8 cellular contexts compared by ENCODE assay signal in the genomic region with DNA sequence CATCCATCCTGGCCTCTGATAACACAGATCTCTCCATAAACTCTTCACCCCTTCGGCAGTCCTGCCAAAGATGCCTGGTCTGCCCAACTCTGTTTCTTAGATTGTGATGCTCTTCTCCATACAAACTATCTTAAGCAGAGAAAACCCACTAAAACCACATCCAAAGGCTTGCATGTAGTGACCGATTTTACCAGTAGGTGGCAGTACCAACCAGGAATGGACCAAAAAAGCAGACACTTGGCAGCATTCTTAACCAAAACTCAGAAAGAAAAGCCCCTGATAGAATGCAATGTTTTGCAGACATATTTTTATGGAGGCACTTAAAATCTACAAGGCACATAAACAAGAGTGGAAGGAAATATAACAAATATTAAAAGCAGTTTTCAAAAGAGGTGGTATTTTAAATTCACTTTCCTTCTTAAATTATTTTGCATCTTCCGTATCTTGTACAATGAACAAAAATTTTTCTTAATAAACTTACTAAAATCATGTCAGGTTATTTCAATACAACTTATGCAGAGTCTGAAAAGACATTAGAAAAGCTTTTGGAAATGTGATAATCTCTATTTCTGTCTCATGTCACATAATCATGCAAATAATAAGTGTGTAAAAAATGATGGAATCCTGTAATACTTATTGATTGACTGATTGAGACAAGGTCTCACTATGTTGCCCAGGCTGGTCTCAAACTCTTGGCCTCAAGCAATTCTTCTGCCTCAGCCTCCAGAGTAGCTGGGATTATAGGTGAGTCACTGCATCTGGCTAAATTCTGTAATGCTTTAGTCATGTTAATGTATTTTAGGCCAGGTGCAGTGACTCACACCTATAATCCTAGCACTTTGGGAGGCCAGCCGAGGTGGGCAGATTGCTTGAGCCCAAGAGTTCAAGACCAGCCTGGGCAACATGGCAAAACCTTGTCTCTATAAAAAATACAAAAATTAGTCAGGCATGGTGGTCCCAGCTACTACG. TPM values are rescaled to one million over a fixed set of nuclear protein-coding genes. Genes with fewer than 3 reads are reported as not detected.
DNase-seq lines count a peak whose midpoint lies in the region; ATAC-seq, FAIRE-seq and TF ChIP-seq lines count a peak whose summit lies in the region.

No MANE protein-coding gene starts in this region.

- H3K79me2 ChIP-seq in mesendoderm (ENCODE audit: control insufficient read depth, insufficient read depth, low read length): no peaks in the 10 kb centered on the region

- CTCF ChIA-PET in activated CD4-positive, alpha-beta memory T cell treated with anti-CD3 and anti-CD28 coated beads, Interleukin-2, amount 10 ng/mL, durations not matched to agents 7 days and 5 days (lab: Charles Lee): interaction anchor here (0.6 to 3.1 kb wide), 15 partner anchors 12 to 182 kb away, joined by 3 to 18 read pairs (median 4); a partner anchor contains a TSS

- DNase-seq in GM12891 (ENCODE audit: insufficient read length, low spot score) (peak; percentile 28), NCI-H524 treated with DMSO at 0.1 percent for 48 hours (lab: John Stamatoyannopoulos, UW) (peak; percentile 23), mesendoderm (peak; percentile 62)
- peak; percentile 75 for DNase-seq in activated CD4-positive, alpha-beta memory T cell treated with anti-CD3 and anti-CD28 coated beads, Interleukin-2, amount 10 ng/mL, durations not matched to agents 7 days and 5 days
- peak; percentile 67 for DNase-seq in effector CD4-positive, alpha-beta T cell
- DNase-seq in stimulated activated CD8-positive, alpha-beta memory T cell treated with anti-CD3 and anti-CD28 coated beads, Interleukin-4, amount 100 ng/mL, for 4 hours (ENCODE audit: low read depth in 2 of 2, low spot score in 1 of 2): peak; percentile 21 to 71

- no peak overlapping the region for H3K4me3 Mint-ChIP-seq in activated CD4-positive, alpha-beta memory T cell treated with anti-CD3 and anti-CD28 coated beads, Interleukin-2, amount 10 ng/mL, durations not matched to agents 7 days and 5 days

- H3K9me3 Mint-ChIP-seq in activated CD4-positive, alpha-beta memory T cell treated with anti-CD3 and anti-CD28 coated beads, Interleukin-2, amount 10 ng/mL, durations not matched to agents 7 days and 5 days: no peaks in the 10 kb centered on the region

- H3K4me1 ChIP-seq in mesendoderm (ENCODE audit: control insufficient read depth, low read depth, low read length): no peaks in the 10 kb centered on the region

- no peak overlapping the region for H3K4me3 ChIP-seq in mesendoderm (ENCODE audit: low read length)

- no peak overlapping the region for H2AK5ac ChIP-seq in mesendoderm (ENCODE audit: low read length)

- no peak overlapping the region for H2BK5ac ChIP-seq in mesendoderm (ENCODE audit: low read length)

- H3K56ac ChIP-seq in mesendoderm (ENCODE audit: low read length): no peak overlapping the region

- no peaks in the 10 kb centered on the region for H3K36me3 Mint-ChIP-seq in activated CD4-positive, alpha-beta memory T cell treated with anti-CD3 and anti-CD28 coated beads, Interleukin-2, amount 10 ng/mL, durations not matched to agents 7 days and 5 days (ENCODE audit: low read depth)

- no peak overlapping the region for H2BK15ac ChIP-seq in mesendoderm (replicated peaks; ENCODE audit: low read depth)

- H3K79me1 ChIP-seq in mesendoderm (ENCODE audit: low read length): no peaks in the 10 kb centered on the region

- H3K4me2 ChIP-seq in mesendoderm (ENCODE audit: low read length): no peak overlapping the region

- TF ChIP-seq POLR2A in GM12891 (IDR thresholded peaks at IDR 0.05; ENCODE audit: low read depth, low read length): no peak

- H4K5ac ChIP-seq in mesendoderm (ENCODE audit: low read length): no peak overlapping the region

- no peak overlapping the region for H3K27ac ChIP-seq in mesendoderm (ENCODE audit: low read depth, low read length)

- no peak overlapping the region for H3K23ac ChIP-seq in mesendoderm (ENCODE audit: low read length)

- H3K27me3 Mint-ChIP-seq in activated CD4-positive, alpha-beta memory T cell treated with anti-CD3 and anti-CD28 coated beads, Interleukin-2, amount 10 ng/mL, durations not matched to agents 7 days and 5 days: peaks cover 2% of the 10 kb centered on the region

- H3K4me1 Mint-ChIP-seq in activated CD4-positive, alpha-beta memory T cell treated with anti-CD3 and anti-CD28 coated beads, Interleukin-2, amount 10 ng/mL, durations not matched to agents 7 days and 5 days: peaks cover 1% of the 10 kb centered on the region

- H3K18ac ChIP-seq in mesendoderm (ENCODE audit: low read length): no peak overlapping the region

- H4K8ac ChIP-seq in mesendoderm (ENCODE audit: low read depth, low read length): no peak overlapping the region

- no peak overlapping the region for H3K4ac ChIP-seq in mesendoderm (ENCODE audit: low read depth, low read length)

- no peak overlapping the region for H2BK120ac ChIP-seq in mesendoderm (ENCODE audit: low read depth, low read length)

- no peak for ATAC-seq in GM21515 (IDR thresholded peaks at IDR 0.05; ENCODE audit: unreplicated experiment)

- peaks cover 1% of the 10 kb centered on the region for H3K27me3 ChIP-seq in mesendoderm (ENCODE audit: insufficient read depth, low read length, poor library complexity)

- no peak overlapping the region for H3K9ac ChIP-seq in mesendoderm (ENCODE audit: low read length)

- no peaks in the 10 kb centered on the region for H3K36me3 ChIP-seq in mesendoderm (ENCODE audit: control insufficient read depth, insufficient read depth, low read length)

- POLR2A ChIA-PET in activated CD4-positive, alpha-beta memory T cell treated with anti-CD3 and anti-CD28 coated beads, Interleukin-2, amount 10 ng/mL, durations not matched to agents 7 days and 5 days (lab: Charles Lee): no interaction called here

- no CpG with 5 or more reads among the region's 5 CpGs for WGBS in mesendoderm (ENCODE audit: extremely low coverage, insufficient coverage, low lambda C conversion rate)

- H3K27ac Mint-ChIP-seq in activated CD4-positive, alpha-beta memory T cell treated with anti-CD3 and anti-CD28 coated beads, Interleukin-2, amount 10 ng/mL, durations not matched to agents 7 days and 5 days: no peak overlapping the region

- peak; percentile 92 for FAIRE-seq in A204.1 (lab: Jason Lieb, UNC)
- FAIRE-seq in GM12891 (lab: Jason Lieb, UNC): peak; percentile 54

TF ChIP-seq in GM12891, 5 proteins besides CTCF, POLR2A, EP300 and RAD21:
- TF ChIP-seq PAX5 (IDR thresholded peaks at IDR 0.05; ENCODE audit: insufficient read depth, low read length, severe bottlenecking): no peak
- TF ChIP-seq TAF1 (IDR thresholded peaks at IDR 0.05; ENCODE audit: low read depth, low read length): no peak
- no peak for TF ChIP-seq POLR2AphosphoS5 (IDR thresholded peaks at IDR 0.05; ENCODE audit: low read depth, low read length)
- no peak for TF ChIP-seq SPI1 (IDR thresholded peaks at IDR 0.05; ENCODE audit: low read depth, low read length)
- no peak for TF ChIP-seq POU2F2 (IDR thresholded peaks at IDR 0.05; ENCODE audit: low read depth, low read length)

RNA-seq across cellular contexts. Expression of a gene that starts 29.4 kb away (rescaled TPM):
- 0.10 TPM for polyA plus RNA-seq in GM12891 (2012; ENCODE audit: low read depth, missing spikeins)
- total RNA-seq in activated CD4-positive, alpha-beta memory T cell treated with anti-CD3 and anti-CD28 coated beads, Interleukin-2, amount 10 ng/mL, durations not matched to agents 7 days and 5 days: 1 to 10 TPM; 6.0 to 7.2 TPM
- 4.5 TPM for polyA plus RNA-seq in mesendoderm (2013, experiment 1 of 2)
- polyA plus RNA-seq in mesendoderm (2013, experiment 2 of 2): 4.4 TPM

Comparison
In these comparisons a context has a peak if more than half of its experiments do, and no peak if none do; other contexts are left out.
1. DNase-seq: peak in every context shown above with its lines; median percentile 75 in activated CD4-positive, alpha-beta memory T cell treated with anti-CD3 and anti-CD28 coated beads, Interleukin-2, amount 10 ng/mL, durations not matched to agents 7 days and 5 days; 67 in effector CD4-positive, alpha-beta T cell; 62 in mesendoderm; 46 in stimulated activated CD8-positive, alpha-beta memory T cell treated with anti-CD3 and anti-CD28 coated beads, Interleukin-4, amount 100 ng/mL, for 4 hours; 28 in GM12891; 23 in NCI-H524 treated with DMSO at 0.1 percent for 48 hours.